29 cellular contexts compared by ENCODE assay signal in genomic region chr5:144567416-144567770, GRCh38.
DNase-seq lines count a peak whose midpoint lies in the region; ATAC-seq, FAIRE-seq and TF ChIP-seq lines count a peak whose summit lies in the region.
"Had no signal": no experiment of that assay in that cellular context is flagged by ENCODE, and none has a peak within 500 bp of the region (broad histone marks: within the 10 kb centered on the region; RNA-seq: fewer than 3 reads in every experiment).

No MANE protein-coding gene starts in this region.

- CTCF ChIA-PET in AG04450 (lab: Charles Lee): no interaction called here

- H3K9me3 ChIP-seq in AG04450 (ENCODE audit: control insufficient read depth, insufficient read depth, low read length): no peaks in the 10 kb centered on the region
- H3K9me3 ChIP-seq in left lung: peaks cover 0 to 11% of the 10 kb centered on the region in 2 donors
- H3K9me3 ChIP-seq: A549, body of pancreas, vagina had no signal

- no peaks in the 10 kb centered on the region for H3K36me3 ChIP-seq in left lung
- H3K36me3 ChIP-seq: esophagus squamous epithelium, heart left ventricle, lower lobe of right lung, vagina had no signal

- POLR2A ChIA-PET in AG04450 (lab: Yijun Ruan, JAX): no interaction called here

- peak; percentile 36; the same call in 1 of the 2 replicates for TF ChIP-seq CTCF in AG04450 (IDR thresholded peaks at IDR 0.05; ENCODE audit: low read depth, low read length)
- TF ChIP-seq CTCF in left lung (IDR thresholded peaks at IDR 0.05): no peak

- no peak for FAIRE-seq in H54 (lab: Jason Lieb, UNC)
- FAIRE-seq: A549, colon had no signal

- ATAC-seq in left lung (peak; percentile 38), HG03139 (IDR thresholded peaks at IDR 0.05; ENCODE audit: unreplicated experiment) (no peak)
- ATAC-seq: A549; activated CD8-positive, alpha-beta T cell treated with anti-CD3 and anti-CD28 coated beads, Interleukin-2, amount 10 ng/mL, durations not matched to agents 7 days and 5 days; activated T-cell treated with anti-CD3 and anti-CD28 coated beads, Interleukin-2, amount 50 U/mL, for 4 hours; body of pancreas; effector memory CD8-positive, alpha-beta T cell; heart left ventricle; lower lobe of right lung had no signal

- no peak for TF ChIP-seq POLR2A in H54 (IDR thresholded peaks at IDR 0.05; ENCODE audit: low read depth, low read length)

- H3K4me1 ChIP-seq in left lung: no peaks in the 10 kb centered on the region
- H3K4me1 ChIP-seq: A549, body of pancreas, esophagus squamous epithelium, heart left ventricle, lower lobe of right lung, vagina had no signal

- H3K4me3 ChIP-seq in AG04450 (ENCODE audit: low read depth, low read length): no peak overlapping the region
- H3K4me3 ChIP-seq in left lung: no peak overlapping the region
- H3K4me3 ChIP-seq: A549, body of pancreas, esophagus squamous epithelium, heart left ventricle, lower lobe of right lung, vagina had no signal

- DNase-seq in AG04450 (ENCODE audit: low read depth, low spot score) (no peak), H54 (ENCODE audit: insufficient read length, low spot score) (peak; percentile 5), amniotic stem cell (lab: John Stamatoyannopoulos, UW) (peak; percentile 17), left lung (no peak), NCI-H2107 treated with DMSO at 0.1 percent for 48 hours (lab: John Stamatoyannopoulos, UW; ENCODE audit: unreplicated experiment) (no peak), NCI-H748 treated with DMSO at 0.1 percent for 48 hours (lab: John Stamatoyannopoulos, UW) (no peak)
- no peak for DNase-seq in stimulated activated CD4-positive, alpha-beta T cell treated with anti-CD3 and anti-CD28 coated beads, Interleukin-4, amount 100 ng/mL, for 4 hours
- DNase-seq: activated CD8-positive, alpha-beta T cell treated with anti-CD3 and anti-CD28 coated beads, Interleukin-2, amount 10 ng/mL, durations not matched to agents 7 days and 5 days; activated naive CD4-positive, alpha-beta T cell treated with anti-CD3 and anti-CD28 coated beads, Interleukin-2, amount 50 U/mL, for 16 hours; activated T-cell treated with anti-CD3 and anti-CD28 coated beads, Interleukin-2, amount 50 U/mL, for 4 hours; body of pancreas; effector memory CD8-positive, alpha-beta T cell; esophagus squamous epithelium; GF-D8; heart left ventricle; lower lobe of right lung; NCI-H1092 treated with DMSO at 0.1 percent for 48 hours; NCI-H2081 treated with DMSO at 0.1 percent for 48 hours; NCI-H524; nucleus accumbens; stimulated activated CD4-positive, alpha-beta T cell treated with anti-CD3 and anti-CD28 coated beads, Interleukin-12 subunit alpha, Interleukin-12 subunit beta, amount 100 ng/mL, for 4 hours; stimulated activated CD8-positive, alpha-beta memory T cell treated with anti-CD3 and anti-CD28 coated beads, Interleukin-4, amount 100 ng/mL, for 48 hours; substantia nigra; T-helper 9 cell had no signal

- no peak overlapping the region for H3K27ac ChIP-seq in AG04450 (ENCODE audit: low read depth, low read length)
- H3K27ac ChIP-seq in left lung: no peak overlapping the region
- H3K27ac ChIP-seq: A549, body of pancreas, esophagus squamous epithelium, heart left ventricle, KMS-11, lower lobe of right lung, vagina had no signal

- intact Hi-C loops in left lung (cut with DNase I): no loop called here

- H3K27me3 ChIP-seq in AG04450 (ENCODE audit: control insufficient read depth, insufficient read depth, low read length) (no peaks in the 10 kb centered on the region), left lung (no peaks in the 10 kb centered on the region)
- H3K27me3 ChIP-seq: body of pancreas, esophagus squamous epithelium, heart left ventricle, vagina had no signal

Comparison
In these comparisons a context has a peak if more than half of its experiments do, and no peak if none do; other contexts are left out.
1. DNase-seq: peak in H54 (single experiment) and amniotic stem cell (single experiment); none in AG04450 (single experiment), left lung (0 of 2), NCI-H2107 treated with DMSO at 0.1 percent for 48 hours (single experiment), stimulated activated CD4-positive, alpha-beta T cell treated with anti-CD3 and anti-CD28 coated beads, Interleukin-4, amount 100 ng/mL, for 4 hours (0 of 2) and NCI-H748 treated with DMSO at 0.1 percent for 48 hours (single experiment).